Comparison of ENCODE assay signal across 15 cellular contexts in genomic region chr16:29992371-29992967, GRCh38. TPM values are rescaled to one million over a fixed set of nuclear protein-coding genes. Genes with fewer than 3 reads are reported as not detected.
DNase-seq lines count a peak whose midpoint lies in the region; ATAC-seq lines count a peak whose summit lies in the region.
"Had no signal": no experiment of that assay in that cellular context is flagged by ENCODE, and none has a peak within 500 bp of the region (broad histone marks: within the 10 kb centered on the region; RNA-seq: fewer than 3 reads in every experiment).

No MANE protein-coding gene starts in this region.

- H3K36me3 Mint-ChIP-seq in activated T-cell treated with anti-CD3 and anti-CD28 coated beads, Interleukin-2, amount 50 U/mL, for 24 hours (ENCODE audit: low read depth), result peaks cover 90% of the 10 kb centered on the region
- peaks cover 1 to 4% of the 10 kb centered on the region in 2 donors for H3K36me3 Mint-ChIP-seq in activated T-cell treated with anti-CD3 and anti-CD28 coated beads, Interleukin-2, amount 50 U/mL, for 72 hours (ENCODE audit: insufficient read depth in 2 of 2)
- H3K36me3 Mint-ChIP-seq in activated CD4-positive, alpha-beta memory T cell treated with anti-CD3 and anti-CD28 coated beads for 36 hours, result peaks cover 19% of the 10 kb centered on the region

- POLR2A ChIA-PET in activated CD4-positive, alpha-beta memory T cell treated with anti-CD3 and anti-CD28 coated beads for 36 hours (lab: Charles Lee), result interaction anchor here (1.8 kb wide), 1 partner anchor 9 kb away, joined by 5 read pairs; no protein-coding TSS in a partner anchor

- intact Hi-C loops in activated CD4-positive, alpha-beta memory T cell treated with anti-CD3 and anti-CD28 coated beads for 36 hours (cut with micrococcal nuclease), result no loop called here

- DNase-seq in activated T-cell treated with anti-CD3 and anti-CD28 coated beads, Interleukin-2, amount 50 U/mL, for 24 hours, result no peak
- no peak for DNase-seq in activated T-cell treated with anti-CD3 and anti-CD28 coated beads, Interleukin-2, amount 50 U/mL, for 72 hours
- DNase-seq in activated CD4-positive, alpha-beta memory T cell treated with anti-CD3 and anti-CD28 coated beads for 36 hours, result no peak
- peak; percentile 63 for DNase-seq in fibroblast of peridontal ligament (ENCODE audit: extremely low read depth)
- DNase-seq in stromal cell of bone marrow (ENCODE audit: low read depth), result peak; percentile 23
- DNase-seq in pons (ENCODE audit: low spot score), result no peak
- no peak for DNase-seq in NCI-H1092 treated with DMSO at 0.1 percent for 48 hours (lab: John Stamatoyannopoulos, UW)
- DNase-seq: DMS153, MM.1S, NCI-H2171 had no signal

- no peak overlapping the region for H3K4me3 Mint-ChIP-seq in activated T-cell treated with anti-CD3 and anti-CD28 coated beads, Interleukin-2, amount 50 U/mL, for 24 hours
- H3K4me3 Mint-ChIP-seq in activated T-cell treated with anti-CD3 and anti-CD28 coated beads, Interleukin-2, amount 50 U/mL, for 72 hours, result no peak overlapping the region
- H3K4me3 Mint-ChIP-seq in activated CD4-positive, alpha-beta memory T cell treated with anti-CD3 and anti-CD28 coated beads for 36 hours, result no peak overlapping the region

- CTCF ChIA-PET in activated CD4-positive, alpha-beta memory T cell treated with anti-CD3 and anti-CD28 coated beads for 36 hours (lab: Charles Lee), result no interaction called here

- H3K9me3 Mint-ChIP-seq in activated T-cell treated with anti-CD3 and anti-CD28 coated beads, Interleukin-2, amount 50 U/mL, for 24 hours, result no peaks in the 10 kb centered on the region
- no peaks in the 10 kb centered on the region for H3K9me3 Mint-ChIP-seq in activated T-cell treated with anti-CD3 and anti-CD28 coated beads, Interleukin-2, amount 50 U/mL, for 72 hours
- no peaks in the 10 kb centered on the region for H3K9me3 Mint-ChIP-seq in activated CD4-positive, alpha-beta memory T cell treated with anti-CD3 and anti-CD28 coated beads for 36 hours

- no peak for ATAC-seq in activated T-cell treated with anti-CD3 and anti-CD28 coated beads, Interleukin-2, amount 50 U/mL, for 72 hours (replicated peaks in 1 of 2)
- ATAC-seq in HG03108 (IDR thresholded peaks at IDR 0.05; ENCODE audit: unreplicated experiment), result no peak

- H3K4me1 Mint-ChIP-seq in activated T-cell treated with anti-CD3 and anti-CD28 coated beads, Interleukin-2, amount 50 U/mL, for 24 hours (ENCODE audit: low read depth), result peaks cover 26% of the 10 kb centered on the region
- H3K4me1 Mint-ChIP-seq in activated T-cell treated with anti-CD3 and anti-CD28 coated beads, Interleukin-2, amount 50 U/mL, for 72 hours (ENCODE audit: low read depth), result peaks cover 20% of the 10 kb centered on the region
- H3K4me1 Mint-ChIP-seq in activated CD4-positive, alpha-beta memory T cell treated with anti-CD3 and anti-CD28 coated beads for 36 hours (ENCODE audit: low read depth), result peaks cover 21% of the 10 kb centered on the region

- peak overlapping the region; percentile 73 for H3K27ac Mint-ChIP-seq in activated T-cell treated with anti-CD3 and anti-CD28 coated beads, Interleukin-2, amount 50 U/mL, for 24 hours
- no peak overlapping the region for H3K27ac Mint-ChIP-seq in activated T-cell treated with anti-CD3 and anti-CD28 coated beads, Interleukin-2, amount 50 U/mL, for 72 hours
- H3K27ac Mint-ChIP-seq in activated CD4-positive, alpha-beta memory T cell treated with anti-CD3 and anti-CD28 coated beads for 36 hours, result peak overlapping the region; percentile 21

- H3K27me3 Mint-ChIP-seq in activated T-cell treated with anti-CD3 and anti-CD28 coated beads, Interleukin-2, amount 50 U/mL, for 24 hours, result no peaks in the 10 kb centered on the region
- no peaks in the 10 kb centered on the region for H3K27me3 Mint-ChIP-seq in activated T-cell treated with anti-CD3 and anti-CD28 coated beads, Interleukin-2, amount 50 U/mL, for 72 hours (ENCODE audit: low read depth)
- no peaks in the 10 kb centered on the region for H3K27me3 Mint-ChIP-seq in activated CD4-positive, alpha-beta memory T cell treated with anti-CD3 and anti-CD28 coated beads for 36 hours

RNA-seq across cellular contexts. Expression of gene HIRIP3, which starts 2.9 kb away (rescaled TPM):
- 10 to 100 TPM; 38.8 to 45.8 TPM for total RNA-seq in activated T-cell treated with anti-CD3 and anti-CD28 coated beads, Interleukin-2, amount 50 U/mL, for 72 hours
- 10 to 100 TPM; 40.5 to 40.6 TPM for total RNA-seq in activated CD4-positive, alpha-beta memory T cell treated with anti-CD3 and anti-CD28 coated beads for 36 hours

RNA-seq across cellular contexts. Expression of gene INO80E, which starts 3.6 kb away (rescaled TPM):
- total RNA-seq in activated T-cell treated with anti-CD3 and anti-CD28 coated beads, Interleukin-2, amount 50 U/mL, for 72 hours, result 100 to 1,000 TPM in 1 of 2 donors, 10 to 100 TPM in 1; 98.5 to 116 TPM
- total RNA-seq in activated CD4-positive, alpha-beta memory T cell treated with anti-CD3 and anti-CD28 coated beads for 36 hours, result 10 to 100 TPM; 84.1 to 94.0 TPM

RNA-seq across cellular contexts. Expression of gene DOC2A, which starts 18.4 kb away (rescaled TPM):
- under 1 TPM in 1 of 2 donors, not detected in 1; 0.43 TPM for total RNA-seq in activated T-cell treated with anti-CD3 and anti-CD28 coated beads, Interleukin-2, amount 50 U/mL, for 72 hours
- under 1 TPM; 0.33 to 0.34 TPM for total RNA-seq in activated CD4-positive, alpha-beta memory T cell treated with anti-CD3 and anti-CD28 coated beads for 36 hours
- total RNA-seq: T-helper 1 cell treated with Interleukin-12 subunit alpha and Interleukin-12 subunit beta and Interleukin-4 antibody, amounts not matched to agents 30 ng/mL and 1 ng/mL, for 36 hours had no signal

RNA-seq across cellular contexts. Expression of gene TAOK2, which starts 18.8 kb away (rescaled TPM):
- total RNA-seq in activated T-cell treated with anti-CD3 and anti-CD28 coated beads, Interleukin-2, amount 50 U/mL, for 72 hours, result 10 to 100 TPM; 31.1 to 35.0 TPM
- total RNA-seq in activated CD4-positive, alpha-beta memory T cell treated with anti-CD3 and anti-CD28 coated beads for 36 hours, result 10 to 100 TPM; 27.2 to 28.2 TPM

RNA-seq across cellular contexts. Expression of gene C16orf92, which starts 30.5 kb away (rescaled TPM):
- not detected for total RNA-seq in activated T-cell treated with anti-CD3 and anti-CD28 coated beads, Interleukin-2, amount 50 U/mL, for 72 hours
- total RNA-seq in activated CD4-positive, alpha-beta memory T cell treated with anti-CD3 and anti-CD28 coated beads for 36 hours, result not detected
- total RNA-seq: activated CD8-positive, alpha-beta memory T cell treated with anti-CD3 and anti-CD28 coated beads for 36 hours; lower leg skin; T-helper 1 cell treated with Interleukin-12 subunit alpha and Interleukin-12 subunit beta and Interleukin-4 antibody, amounts not matched to agents 30 ng/mL and 1 ng/mL, for 36 hours; ureter had no signal

Comparison
In these comparisons a context has a peak if more than half of its experiments do, and no peak if none do; other contexts are left out.
1. DNase-seq: peak in fibroblast of peridontal ligament (single experiment) and stromal cell of bone marrow (single experiment); none in activated T-cell treated with anti-CD3 and anti-CD28 coated beads, Interleukin-2, amount 50 U/mL, for 24 hours (single experiment), activated T-cell treated with anti-CD3 and anti-CD28 coated beads, Interleukin-2, amount 50 U/mL, for 72 hours (0 of 2), activated CD4-positive, alpha-beta memory T cell treated with anti-CD3 and anti-CD28 coated beads for 36 hours (single experiment), pons (single experiment) and NCI-H1092 treated with DMSO at 0.1 percent for 48 hours (single experiment).